20 cellular contexts compared by ENCODE assay signal in genomic region chr9:72428329-72428728, GRCh38.
DNase-seq lines count a peak whose midpoint lies in the region; ATAC-seq and TF ChIP-seq lines count a peak whose summit lies in the region.
"Had no signal": no experiment of that assay in that cellular context is flagged by ENCODE, and none has a peak within 500 bp of the region (broad histone marks: within the 10 kb centered on the region; RNA-seq: fewer than 3 reads in every experiment).

No MANE protein-coding gene starts in this region.

- H3K36me3 ChIP-seq in adipocyte (ENCODE audit: control insufficient read depth, insufficient read depth, low read length, severe bottlenecking): no peaks in the 10 kb centered on the region
- H3K36me3 ChIP-seq in gastroesophageal sphincter: no peaks in the 10 kb centered on the region
- H3K36me3 ChIP-seq in BE2C: no peaks in the 10 kb centered on the region
- H3K36me3 ChIP-seq in esophagus squamous epithelium: no peaks in the 10 kb centered on the region
- H3K36me3 ChIP-seq: tibial artery, WERI-Rb-1 had no signal

- intact Hi-C loops in esophagus squamous epithelium (cut with DNase I): no loop called here

- 13 to 55% methylated on average over 1 of the region's 1 CpG for WGBS in gastroesophageal sphincter (ENCODE audit: low coverage in 1 of 2), 2 donors
- WGBS in esophagus squamous epithelium, 2 donors: 19 to 21% methylated on average over 1 of the region's 1 CpG

- ATAC-seq in gastroesophageal sphincter: no peak
- ATAC-seq: GM12878 had no signal

- H3K27me3 ChIP-seq in adipocyte (replicated peaks; ENCODE audit: control insufficient read depth, insufficient read depth, low read length) (no peaks in the 10 kb centered on the region), gastroesophageal sphincter (no peaks in the 10 kb centered on the region), BE2C (no peaks in the 10 kb centered on the region), esophagus squamous epithelium (no peaks in the 10 kb centered on the region)
- H3K27me3 ChIP-seq: tibial artery had no signal

- H3K9me3 ChIP-seq in adipocyte (ENCODE audit: control insufficient read depth, low read length) (no peaks in the 10 kb centered on the region), gastroesophageal sphincter (no peaks in the 10 kb centered on the region), BE2C (no peaks in the 10 kb centered on the region), esophagus squamous epithelium (no peaks in the 10 kb centered on the region)
- H3K9me3 ChIP-seq: tibial artery had no signal

- no peak for TF ChIP-seq EP300 in gastroesophageal sphincter (IDR thresholded peaks at IDR 0.05)

- no peak for TF ChIP-seq CTCF in retinal pigment epithelial cell (conservative IDR thresholded peaks at IDR 0.05; ENCODE audit: low read depth, low read length)
- TF ChIP-seq CTCF in gastroesophageal sphincter (IDR thresholded peaks at IDR 0.05): no peak
- no peak for TF ChIP-seq CTCF in BE2C (IDR thresholded peaks at IDR 0.05; ENCODE audit: low read depth, low read length)
- no peak for TF ChIP-seq CTCF in esophagus squamous epithelium (IDR thresholded peaks at IDR 0.05)

- H3K4me3 ChIP-seq in adipocyte (ENCODE audit: low read length): peak overlapping the region; percentile 34
- H3K4me3 ChIP-seq in retinal pigment epithelial cell (ENCODE audit: low read length): no peak overlapping the region
- H3K4me3 ChIP-seq in gastroesophageal sphincter: no peak overlapping the region
- H3K4me3 ChIP-seq in BE2C (ENCODE audit: low read depth, low read length): no peak overlapping the region
- no peak overlapping the region for H3K4me3 ChIP-seq in esophagus squamous epithelium
- H3K4me3 ChIP-seq: GM12878, smooth muscle cell, tibial artery had no signal

- H3K27ac ChIP-seq in gastroesophageal sphincter (no peak overlapping the region), esophagus squamous epithelium (no peak overlapping the region)
- H3K27ac ChIP-seq: tibial artery, WERI-Rb-1 had no signal

- H3K9ac ChIP-seq in adipocyte (ENCODE audit: low read length): peak overlapping the region; percentile 43

- no peak for TF ChIP-seq POLR2A in gastroesophageal sphincter (IDR thresholded peaks at IDR 0.05)
- TF ChIP-seq POLR2A in esophagus squamous epithelium (IDR thresholded peaks at IDR 0.05): no peak

- H3K4me1 ChIP-seq in adipocyte (ENCODE audit: control insufficient read depth, insufficient read depth, low read length): peaks cover 8% of the 10 kb centered on the region
- H3K4me1 ChIP-seq in gastroesophageal sphincter: no peaks in the 10 kb centered on the region
- no peaks in the 10 kb centered on the region for H3K4me1 ChIP-seq in BE2C
- peaks cover 0 to 9% (median 7%) of the 10 kb centered on the region in 3 donors for H3K4me1 ChIP-seq in esophagus squamous epithelium

- DNase-seq in EL (peak; percentile 82), adipocyte (ENCODE audit: low read depth) (peak; percentile 77), fibroblast of peridontal ligament (ENCODE audit: extremely low read depth) (peak; percentile 94), retinal pigment epithelial cell (ENCODE audit: low read depth) (peak; percentile 43), BE2C (no peak), esophagus squamous epithelium (lab: John Stamatoyannopoulos, UW) (no peak), OCI-M2 (lab: John Stamatoyannopoulos, UW; ENCODE audit: unreplicated experiment) (no peak)
- DNase-seq: amygdala; CD4-positive, alpha-beta memory T cell; erythroblast; hypothalamus; left cardiac atrium; NCI-H1436; NCI-H2171 treated with DMSO at 0.1 percent for 48 hours; occipital lobe; tibial artery; WERI-Rb-1 had no signal

Comparison
In these comparisons a context has a peak if more than half of its experiments do, and no peak if none do; other contexts are left out.
1. DNase-seq: peak in EL (single experiment), adipocyte (single experiment), fibroblast of peridontal ligament (single experiment) and retinal pigment epithelial cell (single experiment); none in BE2C (single experiment), esophagus squamous epithelium (single experiment) and OCI-M2 (single experiment).